Comparison of ENCODE assay signal across 8 cellular contexts in the genomic region with DNA sequence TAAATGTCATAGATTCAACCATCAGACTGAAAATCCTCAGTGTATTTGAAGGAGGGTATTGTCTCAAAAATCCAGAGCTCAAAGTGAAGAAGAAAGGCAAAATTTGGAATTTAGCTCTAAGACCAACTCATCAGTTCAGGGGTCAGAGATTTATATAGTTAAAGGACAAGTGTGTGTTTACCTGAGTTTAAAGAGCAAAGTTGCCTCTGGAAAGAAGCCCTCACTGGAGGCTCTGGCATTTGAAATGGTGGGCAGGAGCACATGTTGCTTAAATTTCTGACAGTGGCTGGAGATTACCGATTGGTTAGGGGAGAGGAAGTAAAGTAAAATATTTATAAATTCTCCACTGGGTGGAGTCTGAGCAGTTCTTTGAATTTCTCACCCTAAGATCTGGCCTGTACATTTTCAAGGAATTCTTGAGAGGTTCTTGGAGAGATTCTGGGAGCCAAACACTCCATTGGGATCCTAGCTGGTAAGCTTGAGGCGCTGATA. TPM values are rescaled to one million over a fixed set of nuclear protein-coding genes. Genes with fewer than 3 reads are reported as not detected.
A peak's percentile ranks its signal among the peaks of the same experiment; 100 is the strongest.
DNase-seq lines count a peak whose midpoint lies in the region; ATAC-seq and TF ChIP-seq lines count a peak whose summit lies in the region.

A gene (plus strand): TSS at position 400 of the 492 bp plus-strand sequence. CDS start 7,704 bp downstream, outside the sequence.

- DNase-seq in Daoy (ENCODE audit: low read depth) = peak; percentile 19
- peak; percentile 43 for DNase-seq in HT1080 (ENCODE audit: low read depth)
- peak in 1 of 2 donors; percentile 39 for DNase-seq in fibroblast of lung (ENCODE audit: low read depth in 2 of 2)
- no peak for DNase-seq in mesendoderm
- no peak for DNase-seq in ascending aorta (ENCODE audit: low spot score in 2 of 2)
- DNase-seq in HuH-7.5 (ENCODE audit: low spot score) = no peak
- no peak for DNase-seq in transverse colon

- H3K79me1 ChIP-seq in mesendoderm (ENCODE audit: low read length) = no peaks in the 10 kb centered on the region

- H3K9me3 ChIP-seq in fibroblast of lung (ENCODE audit: control insufficient read depth, insufficient read depth, low read depth, low read length) (no peaks in the 10 kb centered on the region), ascending aorta (no peaks in the 10 kb centered on the region), transverse colon (no peaks in the 10 kb centered on the region)

- no peaks in the 10 kb centered on the region for H3K79me2 ChIP-seq in fibroblast of lung (ENCODE audit: control insufficient read depth, insufficient read depth, low read length)
- no peaks in the 10 kb centered on the region for H3K79me2 ChIP-seq in mesendoderm (ENCODE audit: control insufficient read depth, insufficient read depth, low read length)

- H3K4me3 ChIP-seq in fibroblast of lung (replicated peaks in 1 of 4; ENCODE audit: control extremely low read depth in 1 of 4, insufficient read depth in 1 of 4, low read depth in 3 of 4, low read length in 4 of 4) = peak within 1 kb of the TSS in 1 of 4 experiments; percentile 7
- no peak within 1 kb of the TSS for H3K4me3 ChIP-seq in mesendoderm (ENCODE audit: low read length)
- H3K4me3 ChIP-seq in ascending aorta = no peak within 1 kb of the TSS
- peak within 1 kb of the TSS in 1 of 4 donors; percentile 16 for H3K4me3 ChIP-seq in transverse colon

- no peak within 1 kb of the TSS for H2AFZ ChIP-seq in fibroblast of lung (ENCODE audit: low read length)

- no peak within 1 kb of the TSS for H3K56ac ChIP-seq in mesendoderm (ENCODE audit: low read length)

- no peaks in the 10 kb centered on the region for H3K36me3 ChIP-seq in fibroblast of lung (ENCODE audit: control insufficient read depth, insufficient read depth, low read length)
- no peaks in the 10 kb centered on the region for H3K36me3 ChIP-seq in mesendoderm (ENCODE audit: control insufficient read depth, insufficient read depth, low read length)
- H3K36me3 ChIP-seq in ascending aorta = no peaks in the 10 kb centered on the region
- no peaks in the 10 kb centered on the region for H3K36me3 ChIP-seq in transverse colon

- TF ChIP-seq CTCF in fibroblast of lung (conservative IDR thresholded peaks at IDR 0.05 in 1 of 2, IDR thresholded peaks at IDR 0.05 in 1 of 2; ENCODE audit: low read depth in 1 of 2, low read length in 2 of 2) (peak; percentile 5 to 6), ascending aorta (IDR thresholded peaks at IDR 0.05) (no peak), transverse colon (IDR thresholded peaks at IDR 0.05) (no peak)

- H2BK120ac ChIP-seq in mesendoderm (ENCODE audit: low read depth, low read length) = no peak within 1 kb of the TSS

- H3K18ac ChIP-seq in mesendoderm (ENCODE audit: low read length) = no peak within 1 kb of the TSS

- no peak for TF ChIP-seq EP300 in transverse colon (IDR thresholded peaks at IDR 0.05; ENCODE audit: low read depth)

- no peak within 1 kb of the TSS for H4K5ac ChIP-seq in mesendoderm (ENCODE audit: low read length)

- H4K20me1 ChIP-seq in fibroblast of lung (ENCODE audit: control insufficient read depth, extremely low read depth, insufficient read depth, low read length) = no peaks in the 10 kb centered on the region

- H2BK15ac ChIP-seq in mesendoderm (replicated peaks; ENCODE audit: low read depth) = no peak within 1 kb of the TSS

- intact Hi-C loops in ascending aorta (cut with DNase I) (no loop called here), transverse colon (cut with DNase I; ENCODE audit: low total_unique reads) (no loop called here)

- TF ChIP-seq POLR2A in transverse colon (IDR thresholded peaks at IDR 0.05) = no peak

- peaks cover 6% of the 10 kb centered on the region for H3K4me1 ChIP-seq in fibroblast of lung (ENCODE audit: control insufficient read depth, extremely low read depth, insufficient read depth, low read length)
- no peaks in the 10 kb centered on the region for H3K4me1 ChIP-seq in mesendoderm (ENCODE audit: control insufficient read depth, low read depth, low read length)
- no peaks in the 10 kb centered on the region for H3K4me1 ChIP-seq in ascending aorta
- H3K4me1 ChIP-seq in transverse colon = peaks cover 0 to 11% (median 0%) of the 10 kb centered on the region in 4 donors

- peak; percentile 57 for ATAC-seq in GM21515 (IDR thresholded peaks at IDR 0.05; ENCODE audit: unreplicated experiment)

- H3K4me2 ChIP-seq in fibroblast of lung (ENCODE audit: extremely low read depth, insufficient read depth, low read length) = no peak within 1 kb of the TSS
- H3K4me2 ChIP-seq in mesendoderm (ENCODE audit: low read length) = no peak within 1 kb of the TSS

- in situ Hi-C loops in transverse colon (cut with MboI; ENCODE audit: low pct_ligation_motif_present in 1 of 4, low pct_unique_long_range_greater_than_20kb in 1 of 4, low sequenced_read_pairs in 3 of 4) = no loop called here

- no peak within 1 kb of the TSS for H4K8ac ChIP-seq in mesendoderm (ENCODE audit: low read depth, low read length)

- no peaks in the 10 kb centered on the region for H3K27me3 ChIP-seq in fibroblast of lung (ENCODE audit: control insufficient read depth, insufficient read depth, low read length)
- no peaks in the 10 kb centered on the region for H3K27me3 ChIP-seq in mesendoderm (ENCODE audit: insufficient read depth, low read length, poor library complexity)
- no peaks in the 10 kb centered on the region for H3K27me3 ChIP-seq in ascending aorta
- no peaks in the 10 kb centered on the region for H3K27me3 ChIP-seq in transverse colon

- no peak within 1 kb of the TSS for H2AK5ac ChIP-seq in mesendoderm (ENCODE audit: low read length)

- H3K27ac ChIP-seq in fibroblast of lung (ENCODE audit: insufficient read depth, low read length) = no peak within 1 kb of the TSS
- no peak within 1 kb of the TSS for H3K27ac ChIP-seq in mesendoderm (ENCODE audit: low read depth, low read length)
- H3K27ac ChIP-seq in ascending aorta = no peak within 1 kb of the TSS
- H3K27ac ChIP-seq in transverse colon = peak within 1 kb of the TSS in 1 of 4 donors; percentile 53

- H3K9ac ChIP-seq in fibroblast of lung (ENCODE audit: insufficient read depth, low read length) = no peak within 1 kb of the TSS
- no peak within 1 kb of the TSS for H3K9ac ChIP-seq in mesendoderm (ENCODE audit: low read length)

- no CpG with 5 or more reads among the region's 2 CpGs for WGBS in mesendoderm (ENCODE audit: extremely low coverage, insufficient coverage, low lambda C conversion rate)
- WGBS in transverse colon (ENCODE audit: low coverage in 1 of 2), 2 donors = 55 to 88% methylated on average over 2 of the region's 2 CpGs

- no peak within 1 kb of the TSS for H3K23ac ChIP-seq in mesendoderm (ENCODE audit: low read length)

- H2BK5ac ChIP-seq in mesendoderm (ENCODE audit: low read length) = no peak within 1 kb of the TSS

- H3K4ac ChIP-seq in mesendoderm (ENCODE audit: low read depth, low read length) = no peak within 1 kb of the TSS

RNA-seq across cellular contexts. Expression of the gene that starts here (rescaled TPM):
- total RNA-seq in Daoy (2014; rRNA removed; shearing (Covaris generic)) = 11.7 and 16.9 TPM in 2 replicates
- 0.47 and 1.0 TPM in 2 replicates for total RNA-seq in HT1080 (2014; rRNA removed; shearing (Covaris generic))
- 0.27 and 0.42 TPM in 2 replicates for polyA plus RNA-seq in HT1080 (2015; cell fraction: cytosol; rRNA removed)
- 0.31 and 0.78 TPM in 2 replicates for polyA plus RNA-seq in HT1080 (2015; cell fraction: nucleus; rRNA removed)
- total RNA-seq in fibroblast of lung (1.5 and 4.6 TPM in 2 replicates), ascending aorta (2.3 TPM), transverse colon (1 to 10 TPM in 2 of 4 donors, not detected in 2; 1.2 to 4.6 TPM)
- 0.26 and 1.7 TPM in 2 replicates for polyA plus RNA-seq in fibroblast of lung
- 0.23 and 1.5 TPM in 2 replicates for polyA plus RNA-seq in fibroblast of lung (2012)
- polyA minus RNA-seq in fibroblast of lung (ENCODE audit: low replicate concordance) = 3.3 TPM in 1 of 2 replicates, not detected in the other
- 0.20 TPM for polyA plus RNA-seq in mesendoderm (2013, experiment 1 of 2)
- 0.11 TPM for polyA plus RNA-seq in mesendoderm (2013, experiment 2 of 2)

Comparison
In these comparisons a context has a peak if more than half of its experiments do, and no peak if none do; other contexts are left out.
1. DNase-seq: peak in Daoy (single experiment) and HT1080 (single experiment); none in mesendoderm (single experiment), ascending aorta (0 of 2), HuH-7.5 (single experiment) and transverse colon (single experiment).
2. CTCF ChIP-seq: peak in fibroblast of lung (2 of 2); none in ascending aorta (0 of 3) and transverse colon (0 of 5).